Comparison of ENCODE assay signal across 9 cellular contexts in the genomic region with DNA sequence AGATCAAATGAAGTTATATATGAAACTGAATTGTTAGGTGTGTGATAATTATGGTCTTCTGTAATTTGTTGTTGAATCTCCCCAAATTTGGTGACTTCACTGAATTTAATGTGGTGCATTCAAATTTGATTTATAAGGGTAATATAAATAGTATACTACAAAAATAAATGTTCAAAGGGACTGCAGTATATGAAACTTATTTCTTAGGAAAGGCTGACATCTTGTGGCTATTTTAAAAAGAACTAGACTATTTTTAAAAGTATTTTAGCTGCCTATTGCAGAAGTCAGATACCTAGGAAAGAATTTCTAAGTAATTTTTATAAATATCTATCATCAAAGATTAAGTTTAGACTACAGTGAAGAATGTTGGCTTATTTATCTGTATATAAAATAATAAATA. TPM values are rescaled to one million over a fixed set of nuclear protein-coding genes. Genes with fewer than 3 reads are reported as not detected.
DNase-seq lines count a peak whose midpoint lies in the region; ATAC-seq and TF ChIP-seq lines count a peak whose summit lies in the region.
"Had no signal": no experiment of that assay in that cellular context is flagged by ENCODE, and none has a peak within 500 bp of the region (broad histone marks: within the 10 kb centered on the region; RNA-seq: fewer than 3 reads in every experiment).

No MANE protein-coding gene starts in this region.

- peak; percentile 30 for TF ChIP-seq CTCF in MM.1S (IDR thresholded peaks at IDR 0.05; ENCODE audit: low read length)
- peak in 4 of 11 experiments; percentile 13 to 35 (median 28) for TF ChIP-seq CTCF in spleen (IDR thresholded peaks at IDR 0.05 in 8 of 11, conservative IDR thresholded peaks at IDR 0.05 in 3 of 11)

- H3K4me3 ChIP-seq in MM.1S (ENCODE audit: low read length) (no peak overlapping the region), neuronal stem cell (ENCODE audit: low read length in 2 of 2) (no peak overlapping the region), spleen (no peak overlapping the region)

- H3K79me1 ChIP-seq in neuronal stem cell (ENCODE audit: low read depth, low read length), result no peaks in the 10 kb centered on the region

- H2BK15ac ChIP-seq in neuronal stem cell (ENCODE audit: low read length), result no peak overlapping the region

- H3K36me3 ChIP-seq in MM.1S (replicated peaks; ENCODE audit: insufficient read depth, low read length) (no peaks in the 10 kb centered on the region), neuronal stem cell (replicated peaks in 1 of 2; ENCODE audit: control insufficient read depth in 2 of 2, insufficient read depth in 2 of 2, low read length in 2 of 2) (no peaks in the 10 kb centered on the region), spleen (no peaks in the 10 kb centered on the region)
- H3K36me3 ChIP-seq: neutrophil had no signal

- TF ChIP-seq POLR2A in GM18505 (IDR thresholded peaks at IDR 0.05; ENCODE audit: borderline replicate concordance, extremely low read depth, insufficient read depth, insufficient read length), result no peak
- no peak for TF ChIP-seq POLR2A in spleen (IDR thresholded peaks at IDR 0.05)

- H4K20me1 ChIP-seq in MM.1S (ENCODE audit: insufficient read depth, low read length), result no peaks in the 10 kb centered on the region

- H3K4me2 ChIP-seq in MM.1S (ENCODE audit: low read depth, low read length) (no peak overlapping the region), neuronal stem cell (ENCODE audit: insufficient read depth, low read length, poor library complexity, severe bottlenecking) (no peak overlapping the region)

- H2AK5ac ChIP-seq in neuronal stem cell (ENCODE audit: low read depth, low read length), result no peak overlapping the region

- H3K18ac ChIP-seq in neuronal stem cell (ENCODE audit: low read length), result no peak overlapping the region

- intact Hi-C loops in spleen (cut with DNase I; ENCODE audit: low total_unique reads), result loop anchor here (5.0 kb wide), 2 partner anchors 247 to 577 kb away; no protein-coding TSS in a partner anchor

- H3K9me2 ChIP-seq in MM.1S (replicated peaks; ENCODE audit: insufficient read depth, low read length), result no peaks in the 10 kb centered on the region

- H2BK5ac ChIP-seq in neuronal stem cell (ENCODE audit: low read length), result no peak overlapping the region

- no peak for ATAC-seq in GM18505 (IDR thresholded peaks at IDR 0.05; ENCODE audit: unreplicated experiment)

- H4K91ac ChIP-seq in neuronal stem cell (ENCODE audit: low read depth, low read length, poor library complexity), result no peak overlapping the region

- no peaks in the 10 kb centered on the region for H3F3A ChIP-seq in MM.1S (ENCODE audit: insufficient read depth, low read length)

- no peak overlapping the region for H3K23ac ChIP-seq in neuronal stem cell (ENCODE audit: low read depth, low read length, poor library complexity)

- no peak overlapping the region for H3K27ac ChIP-seq in MM.1S (ENCODE audit: low read length)
- H3K27ac ChIP-seq in neuronal stem cell (replicated peaks; ENCODE audit: low read length), result no peak overlapping the region
- H3K27ac ChIP-seq in spleen, result no peak overlapping the region
- H3K27ac ChIP-seq: neutrophil had no signal

- no peaks in the 10 kb centered on the region for H3K9me3 ChIP-seq in MM.1S (replicated peaks; ENCODE audit: insufficient read depth, low read length)
- no peaks in the 10 kb centered on the region for H3K9me3 ChIP-seq in neuronal stem cell (replicated peaks in 1 of 2; ENCODE audit: control insufficient read depth in 2 of 2, insufficient read depth in 1 of 2, low read depth in 1 of 2, low read length in 2 of 2)
- H3K9me3 ChIP-seq in spleen, result no peaks in the 10 kb centered on the region
- H3K9me3 ChIP-seq: neutrophil had no signal

- H4K8ac ChIP-seq in neuronal stem cell (ENCODE audit: low read depth, low read length), result no peak overlapping the region

- H3K4me1 ChIP-seq in MM.1S (ENCODE audit: low read length), result no peaks in the 10 kb centered on the region
- no peaks in the 10 kb centered on the region for H3K4me1 ChIP-seq in neuronal stem cell (ENCODE audit: control insufficient read depth in 2 of 2, insufficient read depth in 1 of 2, low read depth in 1 of 2, low read length in 2 of 2)
- no peaks in the 10 kb centered on the region for H3K4me1 ChIP-seq in spleen

- H2AFZ ChIP-seq in MM.1S (ENCODE audit: low read length), result no peak overlapping the region
- H2AFZ ChIP-seq in neuronal stem cell (ENCODE audit: low read length), result no peak overlapping the region

- no peak overlapping the region for H3K14ac ChIP-seq in neuronal stem cell (ENCODE audit: low read length)

- no peak overlapping the region for H2BK12ac ChIP-seq in neuronal stem cell (ENCODE audit: low read length)

- H3K4ac ChIP-seq in neuronal stem cell (ENCODE audit: low read length), result no peak overlapping the region

- peak; percentile 40 for DNase-seq in NCI-H82 (lab: John Stamatoyannopoulos, UW)
- DNase-seq in NCI-H82 treated with DMSO at 0.1 percent for 48 hours (lab: John Stamatoyannopoulos, UW; ENCODE audit: unreplicated experiment), result no peak
- peak; percentile 51 for DNase-seq in MM.1S
- DNase-seq in cerebellum (ENCODE audit: low spot score), result peak; percentile 10
- DNase-seq in neuronal stem cell (ENCODE audit: low spot score), result peak; percentile 24
- DNase-seq in GOT3 (lab: John Stamatoyannopoulos, UW), result no peak
- DNase-seq in spleen, result no peak

- no peaks in the 10 kb centered on the region for H3K79me2 ChIP-seq in MM.1S (ENCODE audit: low read length)

- no peak overlapping the region for H2BK120ac ChIP-seq in neuronal stem cell (ENCODE audit: low read depth, low read length)

- H3K27me3 ChIP-seq in MM.1S (replicated peaks; ENCODE audit: insufficient read depth, low read length), result no peaks in the 10 kb centered on the region
- no peaks in the 10 kb centered on the region for H3K27me3 ChIP-seq in neuronal stem cell (ENCODE audit: control insufficient read depth in 3 of 3, insufficient read depth in 3 of 3, low read depth in 1 of 3, low read length in 3 of 3)
- no peaks in the 10 kb centered on the region for H3K27me3 ChIP-seq in spleen (replicated peaks in 1 of 7)
- H3K27me3 ChIP-seq: neutrophil had no signal

- H3K9ac ChIP-seq in MM.1S (ENCODE audit: low read length) (no peak overlapping the region), neuronal stem cell (ENCODE audit: low read depth, low read length, poor library complexity) (no peak overlapping the region)

RNA-seq across cellular contexts. Expression of a gene that starts 36.6 kb away (rescaled TPM):
- 419 TPM for total RNA-seq in cerebellum
- 3.3 TPM for polyA plus RNA-seq in neuronal stem cell (2013, experiment 1 of 2)
- 3.3 TPM for polyA plus RNA-seq in neuronal stem cell (2013, experiment 2 of 2)
- 1 to 10 TPM in 6 of 7 donors, under 1 TPM in 1; 0.80 to 6.3 (median 3.8) TPM for total RNA-seq in spleen
- polyA plus RNA-seq in spleen, result under 1 TPM; 0.29 to 0.80 (median 0.37) TPM

Comparison
In these comparisons a context has a peak if more than half of its experiments do, and no peak if none do; other contexts are left out.
1. DNase-seq: peak in NCI-H82 (single experiment), MM.1S (single experiment), cerebellum (single experiment) and neuronal stem cell (single experiment); none in NCI-H82 treated with DMSO at 0.1 percent for 48 hours (single experiment), GOT3 (single experiment) and spleen (single experiment).
2. RNA of a gene that starts 36.6 kb away (total RNA-seq): 419 TPM in cerebellum (single experiment); 0.80 to 6.3 TPM in spleen; every median in the first group is over 10 times any median in the second.